In genomic region chr16:19478505-19478904, GRCh38 we compare ENCODE assay signal across 2 cellular contexts.
TF ChIP-seq lines count a peak whose summit lies in the region.

No MANE protein-coding gene starts in this region.

TF ChIP-seq in HepG2, 621 proteins besides CTCF, POLR2A, EP300 and RAD21:
- peak; percentile 24; the same call in 1 of the 2 replicates for TF ChIP-seq JUNB (CRISPR knock-in tag; IDR thresholded peaks at IDR 0.05; ENCODE audit: borderline replicate concordance)
- 0 out of 2 replicates have a peak, but pooled peaks have one; percentile 16 for TF ChIP-seq FOXP1 (IDR thresholded peaks at IDR 0.05)
- no peak for TF ChIP-seq FOXP1 (CRISPR knock-in tag; IDR thresholded peaks at IDR 0.05)
- no peak for TF ChIP-seq GABPA (IDR thresholded peaks at IDR 0.05; ENCODE audit: low read depth, low read length)
- TF ChIP-seq GABPA (CRISPR knock-in tag; IDR thresholded peaks at IDR 0.05; ENCODE audit: low read depth) = no peak
- no peak for TF ChIP-seq ZSCAN21 (CRISPR knock-in tag; IDR thresholded peaks at IDR 0.05; ENCODE audit: borderline replicate concordance)
- no peak for TF ChIP-seq ZFY (CRISPR knock-in tag; IDR thresholded peaks at IDR 0.05)
- TF ChIP-seq NBN (conservative IDR thresholded peaks at IDR 0.05) = 0 out of 2 replicates have a peak, but pooled peaks have one; percentile 55

TF ChIP-seq in HEK293, 187 proteins besides CTCF, POLR2A, EP300 and RAD21:
- peak; percentile 84 for TF ChIP-seq ZNF366 (tag by site-specific recombination; conservative IDR thresholded peaks at IDR 0.05)
- TF ChIP-seq ZSCAN18 (tag by site-specific recombination; IDR thresholded peaks at IDR 0.05) = no peak
- peak; percentile 74; the same call in 1 of the 2 replicates for TF ChIP-seq ZBTB17 (tag by site-specific recombination; IDR thresholded peaks at IDR 0.05)
